ENCODE assay signal across 10 cellular contexts in the genomic region with DNA sequence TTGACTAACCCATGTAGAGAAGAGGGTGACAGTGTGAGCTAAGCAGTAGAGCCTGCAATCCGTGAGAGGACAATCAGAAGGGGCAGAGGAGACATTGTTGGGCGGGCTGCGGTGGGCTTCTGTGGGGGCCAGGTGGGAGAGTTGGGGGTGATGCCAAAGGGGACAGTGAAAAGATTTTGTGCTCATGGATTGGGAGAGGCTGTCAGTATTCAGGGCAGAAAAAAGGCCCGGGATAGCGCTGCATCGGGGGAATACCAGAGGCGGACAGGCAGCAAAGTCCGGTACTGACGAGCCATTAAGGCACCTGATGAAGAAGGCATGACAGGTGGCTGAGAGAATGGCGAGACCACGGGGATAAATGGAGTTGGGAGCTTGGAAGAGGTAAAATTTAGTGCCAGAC. TPM values are rescaled to one million over a fixed set of nuclear protein-coding genes. Genes with fewer than 3 reads are reported as not detected.
DNase-seq lines count a peak whose midpoint lies in the region; ATAC-seq, FAIRE-seq and TF ChIP-seq lines count a peak whose summit lies in the region.
"Had no signal": no experiment of that assay in that cellular context is flagged by ENCODE, and none has a peak within 500 bp of the region (broad histone marks: within the 10 kb centered on the region; RNA-seq: fewer than 3 reads in every experiment).

No MANE protein-coding gene starts in this region.

- peaks cover 0 to 2% (median 0%) of the 10 kb centered on the region in 5 donors for H3K9me3 Mint-ChIP-seq in CD8-positive, alpha-beta memory T cell
- H3K9me3 Mint-ChIP-seq in activated naive CD8-positive, alpha-beta T cell (ENCODE audit: low read depth): peaks cover 4% of the 10 kb centered on the region
- no peaks in the 10 kb centered on the region for H3K9me3 Mint-ChIP-seq in natural killer cell

- POLR2A ChIA-PET in CD8-positive, alpha-beta memory T cell (lab: Charles Lee): interaction anchor here (0.6 to 3.7 kb wide), 5 partner anchors 25 to 77 kb away, joined by 3 to 87 read pairs (median 3); no protein-coding TSS in a partner anchor

- no peaks in the 10 kb centered on the region for H3K9me3 ChIP-seq in CD8-positive, alpha-beta memory T cell (ENCODE audit: low read length)
- H3K9me3 ChIP-seq in psoas muscle: no peaks in the 10 kb centered on the region
- H3K9me3 ChIP-seq: heart right ventricle, sigmoid colon had no signal

- peaks cover 37 to 44% (median 42%) of the 10 kb centered on the region in 3 donors for H3K4me1 Mint-ChIP-seq in CD8-positive, alpha-beta memory T cell
- peaks cover 41% of the 10 kb centered on the region for H3K4me1 Mint-ChIP-seq in activated naive CD8-positive, alpha-beta T cell (ENCODE audit: low read depth)
- H3K4me1 Mint-ChIP-seq in natural killer cell: peaks cover 48 to 55% of the 10 kb centered on the region in 2 donors

- peaks cover 2 to 11% (median 7%) of the 10 kb centered on the region in 3 donors for H3K36me3 Mint-ChIP-seq in CD8-positive, alpha-beta memory T cell
- H3K36me3 Mint-ChIP-seq in activated naive CD8-positive, alpha-beta T cell: peaks cover under 1% of the 10 kb centered on the region
- peaks cover 6% of the 10 kb centered on the region for H3K36me3 Mint-ChIP-seq in natural killer cell

- H3K27ac ChIP-seq in CD8-positive, alpha-beta memory T cell (ENCODE audit: low read depth, low read length): no peak overlapping the region
- no peak overlapping the region for H3K27ac ChIP-seq in psoas muscle

- CTCF ChIA-PET in CD8-positive, alpha-beta memory T cell (lab: Charles Lee): interaction anchor here (1.9 to 4.2 kb wide), 6 partner anchors 13 to 51 kb away, joined by 11 to 64 read pairs (median 20); no protein-coding TSS in a partner anchor

- peak overlapping the region; percentile 90 for H3K4me3 ChIP-seq in CD8-positive, alpha-beta memory T cell (ENCODE audit: low read length)
- H3K4me3 ChIP-seq in psoas muscle: no peak overlapping the region

- FAIRE-seq in HTR-8/SVneo (lab: Jason Lieb, UNC): peak; percentile 38

- H3K27me3 Mint-ChIP-seq in CD8-positive, alpha-beta memory T cell: no peaks in the 10 kb centered on the region
- H3K27me3 Mint-ChIP-seq in activated naive CD8-positive, alpha-beta T cell: no peaks in the 10 kb centered on the region
- H3K27me3 Mint-ChIP-seq in natural killer cell (ENCODE audit: low read depth in 2 of 2): peaks cover 0 to 6% of the 10 kb centered on the region in 2 donors

- peak overlapping the region; percentile 88 to 98 (median 97) for H3K27ac Mint-ChIP-seq in CD8-positive, alpha-beta memory T cell
- peak overlapping the region; percentile 96 for H3K27ac Mint-ChIP-seq in activated naive CD8-positive, alpha-beta T cell
- peak overlapping the region; percentile 92 to 97 for H3K27ac Mint-ChIP-seq in natural killer cell

- H3K4me1 ChIP-seq in CD8-positive, alpha-beta memory T cell (ENCODE audit: insufficient read depth, low read length): peaks cover 36% of the 10 kb centered on the region
- H3K4me1 ChIP-seq in psoas muscle: peaks cover 2% of the 10 kb centered on the region

- H3K36me3 ChIP-seq in CD8-positive, alpha-beta memory T cell (ENCODE audit: insufficient read depth, low read length): no peaks in the 10 kb centered on the region
- H3K36me3 ChIP-seq in psoas muscle (ENCODE audit: insufficient read depth in 1 of 2, low read depth in 1 of 2): peaks cover 0 to 1% of the 10 kb centered on the region in 2 donors

- intact Hi-C loops in natural killer cell (cut with micrococcal nuclease) (loop anchor here (10.0 kb wide), 1 partner anchor 225 kb away; no protein-coding TSS in a partner anchor), psoas muscle (cut with DNase I) (loop anchor here (2.0 kb wide), 2 partner anchors 27 to 49 kb away; no protein-coding TSS in a partner anchor)

- TF ChIP-seq CTCF in natural killer cell (IDR thresholded peaks at IDR 0.05): no peak
- TF ChIP-seq CTCF in psoas muscle (IDR thresholded peaks at IDR 0.05): no peak

- ATAC-seq in natural killer cell (no peak), GM21381 (IDR thresholded peaks at IDR 0.05; ENCODE audit: unreplicated experiment) (no peak), psoas muscle (no peak)

- H3K4me3 Mint-ChIP-seq in CD8-positive, alpha-beta memory T cell: peak overlapping the region; percentile 86 to 98 (median 93)
- H3K4me3 Mint-ChIP-seq in activated naive CD8-positive, alpha-beta T cell: peak overlapping the region; percentile 91
- H3K4me3 Mint-ChIP-seq in natural killer cell: peak overlapping the region; percentile 98

- WGBS in psoas muscle, 3 donors: 90 to 96% (median 91%) methylated on average over 11 of the region's 11 CpGs

- no peaks in the 10 kb centered on the region for H3K27me3 ChIP-seq in CD8-positive, alpha-beta memory T cell (ENCODE audit: insufficient read depth, low read length, poor library complexity, severe bottlenecking)
- H3K27me3 ChIP-seq in psoas muscle (ENCODE audit: insufficient read depth in 3 of 3, low read length in 2 of 3): no peaks in the 10 kb centered on the region
- H3K27me3 ChIP-seq: heart right ventricle, sigmoid colon had no signal

- DNase-seq in CD8-positive, alpha-beta memory T cell: no peak
- DNase-seq in HTR-8/SVneo (ENCODE audit: insufficient read length, low spot score) (no peak), natural killer cell (no peak), HCEC 1CT (no peak), psoas muscle (no peak)
- DNase-seq: COR-L47, sigmoid colon had no signal

RNA-seq across cellular contexts. Expression of a gene that starts 1.3 kb away (rescaled TPM):
- total RNA-seq in CD8-positive, alpha-beta memory T cell: 1 to 10 TPM; 6.6 to 9.5 TPM
- 7.6 TPM for polyA plus RNA-seq in CD8-positive, alpha-beta memory T cell
- total RNA-seq in natural killer cell (10 to 100 TPM; 13.0 to 32.4 (median 21.7) TPM), psoas muscle (1 to 10 TPM; 1.8 to 6.8 (median 4.0) TPM)
- 1 to 10 TPM in 2 of 3 donors, under 1 TPM in 1; 0.83 to 1.1 (median 1.1) TPM for polyA plus RNA-seq in psoas muscle
